9 cellular contexts compared by ENCODE assay signal in the genomic region with DNA sequence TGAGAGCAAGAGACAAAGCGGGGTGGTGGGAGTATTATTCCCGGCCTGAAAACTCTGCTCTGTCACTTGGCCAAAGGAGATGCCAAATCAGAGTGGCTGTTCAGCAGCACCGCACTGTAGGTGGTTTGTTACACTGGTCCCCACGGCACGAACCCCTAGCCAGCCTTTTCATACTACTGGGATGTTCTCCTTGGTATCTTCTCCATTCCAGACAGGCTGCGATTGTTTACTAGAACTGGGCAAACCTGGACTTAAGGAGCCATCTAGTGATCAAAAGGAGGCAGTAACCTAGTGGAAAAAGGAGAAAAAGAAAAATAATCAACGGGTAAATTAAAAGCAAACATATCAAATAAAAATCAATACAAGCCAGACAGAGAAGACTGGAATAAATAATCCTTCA. TPM values are rescaled to one million over a fixed set of nuclear protein-coding genes. Genes with fewer than 3 reads are reported as not detected.
DNase-seq lines count a peak whose midpoint lies in the region; ATAC-seq, FAIRE-seq and TF ChIP-seq lines count a peak whose summit lies in the region.
"Had no signal": no experiment of that assay in that cellular context is flagged by ENCODE, and none has a peak within 500 bp of the region (broad histone marks: within the 10 kb centered on the region; RNA-seq: fewer than 3 reads in every experiment).

No MANE protein-coding gene starts in this region.

- intact Hi-C loops in Right ventricle myocardium superior (cut with DNase I): no loop called here

- DNase-seq in EH (ENCODE audit: low read depth): peak; percentile 23
- peak; percentile 6 for DNase-seq in H54 (ENCODE audit: insufficient read length, low spot score)
- DNase-seq in NCI-H748 (lab: John Stamatoyannopoulos, UW; ENCODE audit: unreplicated experiment): peak; percentile 68
- DNase-seq in fibroblast of the conjunctiva (ENCODE audit: low read depth): peak; percentile 8
- DNase-seq in urothelium cell line (ENCODE audit: low spot score): peak; percentile 23
- DNase-seq in MG63: no peak
- no peak for DNase-seq in GM12891 (ENCODE audit: insufficient read length, low spot score)
- DNase-seq in Right ventricle myocardium superior: no peak

- H3K4me3 ChIP-seq in MG63: no peak overlapping the region
- H3K4me3 ChIP-seq: thoracic aorta had no signal

- TF ChIP-seq POLR2A in H54 (IDR thresholded peaks at IDR 0.05; ENCODE audit: low read depth, low read length) (no peak), GM12891 (IDR thresholded peaks at IDR 0.05; ENCODE audit: low read depth, low read length) (no peak)

- H3K9me3 ChIP-seq in MG63: no peaks in the 10 kb centered on the region
- H3K9me3 ChIP-seq: thoracic aorta had no signal

- ATAC-seq in Right ventricle myocardium superior (ENCODE audit: poor library complexity): no peak

- FAIRE-seq in H54 (lab: Jason Lieb, UNC): peak; percentile 87
- no peak for FAIRE-seq in urothelium cell line (lab: Jason Lieb, UNC)
- FAIRE-seq in GM12891 (lab: Jason Lieb, UNC): no peak

- H3K27me3 ChIP-seq in MG63: no peaks in the 10 kb centered on the region

- H3K36me3 ChIP-seq in MG63: no peaks in the 10 kb centered on the region
- H3K36me3 ChIP-seq: thoracic aorta had no signal

TF ChIP-seq in GM12891, 5 proteins besides CTCF, POLR2A, EP300 and RAD21:
- no peak for TF ChIP-seq SPI1 (IDR thresholded peaks at IDR 0.05; ENCODE audit: low read depth, low read length)
- TF ChIP-seq PAX5 (IDR thresholded peaks at IDR 0.05; ENCODE audit: insufficient read depth, low read length, severe bottlenecking): no peak

RNA-seq across cellular contexts. Expression of gene TMTC2, which starts 58.9 kb away (rescaled TPM):
- total RNA-seq in MG63 (2014; rRNA removed; shearing (Covaris generic); ENCODE audit: low replicate concordance): 1.8 and 2.2 TPM in 2 replicates
- polyA plus RNA-seq in GM12891 (2012; ENCODE audit: low read depth, missing spikeins): 1.1 TPM
- total RNA-seq in Right ventricle myocardium superior: 3.7 TPM

Comparison
In these comparisons a context has a peak if more than half of its experiments do, and no peak if none do; other contexts are left out.
1. DNase-seq: peak in EH (single experiment), H54 (single experiment), NCI-H748 (single experiment), fibroblast of the conjunctiva (single experiment) and urothelium cell line (single experiment); none in MG63 (single experiment), GM12891 (single experiment) and Right ventricle myocardium superior (single experiment).